ENCODE assay signal across 8 cellular contexts in genomic region chr17:42248351-42249179, GRCh38. TPM values are rescaled to one million over a fixed set of nuclear protein-coding genes. Genes with fewer than 3 reads are reported as not detected.
DNase-seq lines count a peak whose midpoint lies in the region; ATAC-seq and TF ChIP-seq lines count a peak whose summit lies in the region.

No MANE protein-coding gene starts in this region.

- peak; percentile 55 for TF ChIP-seq POLR2A in NB4 (IDR thresholded peaks at IDR 0.05; ENCODE audit: extremely low read depth, insufficient read length)

- intact Hi-C loops in activated B cell treated with CpG ODN at 0.5 μM for 24 hours (cut with micrococcal nuclease): loop anchor here (1.0 kb wide), 2 partner anchors 27 to 40 kb away; partner anchors contain the start of gene STAT5A
- intact Hi-C loops in left lung (cut with DNase I): no loop called here

- peak; percentile 74 for DNase-seq in COR-L47 (lab: John Stamatoyannopoulos, UW)
- DNase-seq in NB4 (ENCODE audit: low read depth): peak; percentile 94
- DNase-seq in activated B cell treated with CpG ODN at 0.5 μM for 24 hours: peak; percentile 42
- peak; percentile 57 to 81 for DNase-seq in central memory CD8-positive, alpha-beta T cell (ENCODE audit: low spot score in 2 of 2)
- peak in 1 of 2 donors; percentile 84 for DNase-seq in left lung
- peak; percentile 66 for DNase-seq in stimulated activated CD4-positive, alpha-beta T cell treated with anti-CD3 and anti-CD28 coated beads, Interleukin-2, amount 100 ng/mL, for 4 hours (ENCODE audit: low read depth)
- no peak for DNase-seq in HT-29 (ENCODE audit: low spot score)

- POLR2A ChIA-PET in activated B cell treated with CpG ODN at 0.5 μM for 24 hours (lab: Charles Lee): interaction anchor here (0.6 to 3.6 kb wide), 30 partner anchors 9 to 1112 kb away, joined by 3 to 61 read pairs (median 4); partner anchors contain the start of genes CNP, DHX58, DNAJC7 and GHDC

- H3K4me3 ChIP-seq in NB4 (ENCODE audit: low read depth, low read length) (peak overlapping the region; percentile 63), left lung (peak overlapping the region; percentile 4 to 24)

- H3K27me3 Mint-ChIP-seq in activated B cell treated with CpG ODN at 0.5 μM for 24 hours: no peaks in the 10 kb centered on the region
- no peaks in the 10 kb centered on the region for H3K27me3 Mint-ChIP-seq in central memory CD8-positive, alpha-beta T cell

- H3K36me3 ChIP-seq in left lung: no peaks in the 10 kb centered on the region

- no peaks in the 10 kb centered on the region for H3K9me3 Mint-ChIP-seq in activated B cell treated with CpG ODN at 0.5 μM for 24 hours
- no peaks in the 10 kb centered on the region for H3K9me3 Mint-ChIP-seq in central memory CD8-positive, alpha-beta T cell

- ATAC-seq in GM21390 (IDR thresholded peaks at IDR 0.05; ENCODE audit: unreplicated experiment): peak; percentile 79
- ATAC-seq in activated B cell treated with CpG ODN at 0.5 μM for 24 hours (ENCODE audit: low read depth): peak; percentile 99
- ATAC-seq in central memory CD8-positive, alpha-beta T cell (replicated peaks; ENCODE audit: extremely low read depth, poor library complexity, severe bottlenecking): peak; percentile 89
- peak; percentile 95 for ATAC-seq in left lung

- CTCF ChIA-PET in activated B cell treated with CpG ODN at 0.5 μM for 24 hours (lab: Charles Lee): interaction anchor here (0.9 to 1.6 kb wide), 2 partner anchors 40 to 158 kb away, joined by 3 to 5 read pairs; partner anchors contain the start of gene STAT5A

- peak overlapping the region; percentile 86 for H3K4me3 Mint-ChIP-seq in activated B cell treated with CpG ODN at 0.5 μM for 24 hours
- H3K4me3 Mint-ChIP-seq in central memory CD8-positive, alpha-beta T cell: peak overlapping the region; percentile 83

- no peaks in the 10 kb centered on the region for H3K36me3 Mint-ChIP-seq in activated B cell treated with CpG ODN at 0.5 μM for 24 hours (ENCODE audit: low read depth)
- peaks cover 17% of the 10 kb centered on the region for H3K36me3 Mint-ChIP-seq in central memory CD8-positive, alpha-beta T cell (ENCODE audit: insufficient read depth)

- no peaks in the 10 kb centered on the region for H3K9me3 ChIP-seq in left lung

- peaks cover 52% of the 10 kb centered on the region for H3K4me1 Mint-ChIP-seq in activated B cell treated with CpG ODN at 0.5 μM for 24 hours
- peaks cover 56% of the 10 kb centered on the region for H3K4me1 Mint-ChIP-seq in central memory CD8-positive, alpha-beta T cell

- TF ChIP-seq CTCF in NB4 (IDR thresholded peaks at IDR 0.05; ENCODE audit: low read depth, low read length) (no peak), activated B cell treated with CpG ODN at 0.5 μM for 24 hours (IDR thresholded peaks at IDR 0.05) (no peak), left lung (IDR thresholded peaks at IDR 0.05) (no peak)

- no peaks in the 10 kb centered on the region for H3K27me3 ChIP-seq in left lung

- peak overlapping the region; percentile 96 for H3K27ac Mint-ChIP-seq in activated B cell treated with CpG ODN at 0.5 μM for 24 hours
- H3K27ac Mint-ChIP-seq in central memory CD8-positive, alpha-beta T cell (ENCODE audit: low read depth): peak overlapping the region; percentile 98

- H3K27ac ChIP-seq in left lung: peak overlapping the region; percentile 96

- H3K4me1 ChIP-seq in left lung: peaks cover 8 to 82% of the 10 kb centered on the region in 2 donors

RNA-seq across cellular contexts. Expression of gene STAT5B, which starts 27.6 kb away (rescaled TPM):
- total RNA-seq in activated B cell treated with CpG ODN at 0.5 μM for 24 hours (80.3 and 82.6 TPM in 2 replicates), left lung (10 to 100 TPM; 41.5 to 70.9 TPM)
- total RNA-seq in HT-29 (2014; rRNA removed; shearing (Covaris generic)): 11.1 and 13.9 TPM in 2 replicates

RNA-seq across cellular contexts. Expression of gene STAT5A, which starts 39.7 kb away (rescaled TPM):
- total RNA-seq in activated B cell treated with CpG ODN at 0.5 μM for 24 hours: 136 and 140 TPM in 2 replicates
- 10 to 100 TPM; 29.3 to 47.4 TPM for total RNA-seq in left lung
- total RNA-seq in HT-29 (2014; rRNA removed; shearing (Covaris generic)): 11.3 and 11.7 TPM in 2 replicates

RNA-seq across cellular contexts. Expression of gene GHDC, which starts 54.3 kb away (rescaled TPM):
- total RNA-seq in activated B cell treated with CpG ODN at 0.5 μM for 24 hours (26.5 and 29.1 TPM in 2 replicates), left lung (10 to 100 TPM; 22.5 to 25.8 TPM)
- total RNA-seq in HT-29 (2014; rRNA removed; shearing (Covaris generic)): 22.0 and 25.6 TPM in 2 replicates
